Comparison of ENCODE assay signal across 1 cellular context in the genomic region with DNA sequence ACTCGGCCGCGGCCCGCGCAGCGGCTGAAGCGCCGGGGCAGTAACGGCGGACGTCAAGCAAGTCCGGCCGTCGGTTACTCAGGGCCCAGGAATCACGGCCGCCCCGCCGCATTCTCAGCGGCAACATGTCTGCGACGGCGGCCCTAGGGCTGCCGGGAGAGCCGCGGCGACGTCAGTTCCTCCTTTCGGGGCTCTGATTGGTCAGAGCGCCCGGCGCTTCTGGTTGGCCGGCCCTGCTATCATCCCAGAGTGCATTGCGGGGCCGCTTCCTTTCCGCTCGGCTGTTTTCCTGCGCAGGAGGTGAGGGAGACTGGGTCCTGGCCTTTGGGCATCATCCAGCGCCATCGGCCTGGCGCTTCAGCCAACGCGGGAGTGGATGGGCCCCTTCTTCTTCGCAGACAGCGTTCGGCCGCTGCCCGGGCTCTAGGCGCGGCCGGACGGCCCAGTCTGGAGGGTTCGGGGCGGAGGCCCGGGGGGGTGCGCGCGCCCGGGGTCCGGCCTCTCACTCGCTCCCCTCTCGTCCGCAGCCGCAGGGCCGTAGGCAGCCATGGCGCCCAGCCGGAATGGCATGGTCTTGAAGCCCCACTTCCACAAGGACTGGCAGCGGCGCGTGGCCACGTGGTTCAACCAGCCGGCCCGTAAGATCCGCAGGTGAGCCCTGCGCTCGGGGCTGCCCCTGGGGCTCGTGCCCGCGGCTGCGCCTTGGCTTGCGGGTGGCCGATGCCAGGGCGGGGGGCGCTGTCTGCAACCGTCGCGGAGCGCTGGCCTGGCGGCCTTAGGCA.
A peak's percentile ranks its signal among the peaks of the same experiment; 100 is the strongest.
TF ChIP-seq lines count a peak whose summit lies in the region.

Gene RPL13, plus strand, starts transcription at position 270 of the 782 bp plus-strand sequence. Its CDS starts 278 bp downstream, at position 548.

TF ChIP-seq in K562, 482 proteins besides CTCF, POLR2A, EP300 and RAD21 (continued from another document and continues in another):
- peak; percentile 83 to 86 for TF ChIP-seq NRF1 (conservative IDR thresholded peaks at IDR 0.05 in 1 of 2, IDR thresholded peaks at IDR 0.05 in 1 of 2)
- TF ChIP-seq GATAD2A (IDR thresholded peaks at IDR 0.05), result no peak
- TF ChIP-seq KAT2B (IDR thresholded peaks at IDR 0.05; ENCODE audit: low read depth, low read length), result peak; percentile 75
- TF ChIP-seq SMARCA5 (IDR thresholded peaks at IDR 0.05), result no peak
- TF ChIP-seq, protein P1, sequence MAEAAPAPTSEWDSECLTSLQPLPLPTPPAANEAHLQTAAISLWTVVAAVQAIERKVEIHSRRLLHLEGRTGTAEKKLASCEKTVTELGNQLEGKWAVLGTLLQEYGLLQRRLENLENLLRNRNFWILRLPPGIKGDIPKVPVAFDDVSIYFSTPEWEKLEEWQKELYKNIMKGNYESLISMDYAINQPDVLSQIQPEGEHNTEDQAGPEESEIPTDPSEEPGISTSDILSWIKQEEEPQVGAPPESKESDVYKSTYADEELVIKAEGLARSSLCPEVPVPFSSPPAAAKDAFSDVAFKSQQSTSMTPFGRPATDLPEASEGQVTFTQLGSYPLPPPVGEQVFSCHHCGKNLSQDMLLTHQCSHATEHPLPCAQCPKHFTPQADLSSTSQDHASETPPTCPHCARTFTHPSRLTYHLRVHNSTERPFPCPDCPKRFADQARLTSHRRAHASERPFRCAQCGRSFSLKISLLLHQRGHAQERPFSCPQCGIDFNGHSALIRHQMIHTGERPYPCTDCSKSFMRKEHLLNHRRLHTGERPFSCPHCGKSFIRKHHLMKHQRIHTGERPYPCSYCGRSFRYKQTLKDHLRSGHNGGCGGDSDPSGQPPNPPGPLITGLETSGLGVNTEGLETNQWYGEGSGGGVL (CRISPR knock-in tag; IDR thresholded peaks at IDR 0.05), result no peak
- TF ChIP-seq NR3C1 (CRISPR knock-in tag; IDR thresholded peaks at IDR 0.05), result no peak; the same call in 1 of the 2 replicates
- no peak for TF ChIP-seq ZNF217 (CRISPR knock-in tag; IDR thresholded peaks at IDR 0.05)
- no peak for TF ChIP-seq NR1H2 (CRISPR knock-in tag; IDR thresholded peaks at IDR 0.05)
- TF ChIP-seq, protein P2, sequence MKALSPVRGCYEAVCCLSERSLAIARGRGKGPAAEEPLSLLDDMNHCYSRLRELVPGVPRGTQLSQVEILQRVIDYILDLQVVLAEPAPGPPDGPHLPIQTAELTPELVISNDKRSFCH (CRISPR knock-in tag; IDR thresholded peaks at IDR 0.05), result no peak
- TF ChIP-seq, protein P2 (tag; IDR thresholded peaks at IDR 0.05), result no peak
- TF ChIP-seq NR2F6 (CRISPR knock-in tag; IDR thresholded peaks at IDR 0.05), result no peak; the same call in 1 of the 2 replicates
- TF ChIP-seq, protein P3, sequence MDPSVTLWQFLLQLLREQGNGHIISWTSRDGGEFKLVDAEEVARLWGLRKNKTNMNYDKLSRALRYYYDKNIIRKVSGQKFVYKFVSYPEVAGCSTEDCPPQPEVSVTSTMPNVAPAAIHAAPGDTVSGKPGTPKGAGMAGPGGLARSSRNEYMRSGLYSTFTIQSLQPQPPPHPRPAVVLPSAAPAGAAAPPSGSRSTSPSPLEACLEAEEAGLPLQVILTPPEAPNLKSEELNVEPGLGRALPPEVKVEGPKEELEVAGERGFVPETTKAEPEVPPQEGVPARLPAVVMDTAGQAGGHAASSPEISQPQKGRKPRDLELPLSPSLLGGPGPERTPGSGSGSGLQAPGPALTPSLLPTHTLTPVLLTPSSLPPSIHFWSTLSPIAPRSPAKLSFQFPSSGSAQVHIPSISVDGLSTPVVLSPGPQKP (CRISPR knock-in tag; IDR thresholded peaks at IDR 0.05), result no peak
- TF ChIP-seq CCNT2 (IDR thresholded peaks at IDR 0.05; ENCODE audit: borderline replicate concordance, extremely low read depth, insufficient read length, low read depth, low read length), result peak; percentile 85
- no peak for TF ChIP-seq ZNF609 (CRISPR knock-in tag; IDR thresholded peaks at IDR 0.05; ENCODE audit: borderline replicate concordance)
- TF ChIP-seq BACH1 (tag; IDR thresholded peaks at IDR 0.05), result peak; percentile 20; the same call in 1 of the 2 replicates
- no peak for TF ChIP-seq KHSRP (IDR thresholded peaks at IDR 0.05)
- no peak for TF ChIP-seq HDAC2 (IDR thresholded peaks at IDR 0.05)
- no peak for TF ChIP-seq ZNF197 (CRISPR knock-in tag; IDR thresholded peaks at IDR 0.05; ENCODE audit: low read depth)
- TF ChIP-seq, protein P4, sequence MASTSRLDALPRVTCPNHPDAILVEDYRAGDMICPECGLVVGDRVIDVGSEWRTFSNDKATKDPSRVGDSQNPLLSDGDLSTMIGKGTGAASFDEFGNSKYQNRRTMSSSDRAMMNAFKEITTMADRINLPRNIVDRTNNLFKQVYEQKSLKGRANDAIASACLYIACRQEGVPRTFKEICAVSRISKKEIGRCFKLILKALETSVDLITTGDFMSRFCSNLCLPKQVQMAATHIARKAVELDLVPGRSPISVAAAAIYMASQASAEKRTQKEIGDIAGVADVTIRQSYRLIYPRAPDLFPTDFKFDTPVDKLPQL (IDR thresholded peaks at IDR 0.05; ENCODE audit: extremely low read depth, insufficient read length), result peak; percentile 81
- TF ChIP-seq HIVEP1 (CRISPR knock-in tag; IDR thresholded peaks at IDR 0.05), result no peak
- TF ChIP-seq NFIC (IDR thresholded peaks at IDR 0.05), result peak; percentile 72
- TF ChIP-seq ARID4B (CRISPR knock-in tag; IDR thresholded peaks at IDR 0.05), result peak; percentile 86
- TF ChIP-seq HNRNPL (IDR thresholded peaks at IDR 0.05; ENCODE audit: low read depth, low read length), result peak; percentile 60; the same call in 1 of the 2 replicates
- TF ChIP-seq THAP12 (CRISPR knock-in tag; IDR thresholded peaks at IDR 0.05), result peak; percentile 91
- TF ChIP-seq, protein P5, sequence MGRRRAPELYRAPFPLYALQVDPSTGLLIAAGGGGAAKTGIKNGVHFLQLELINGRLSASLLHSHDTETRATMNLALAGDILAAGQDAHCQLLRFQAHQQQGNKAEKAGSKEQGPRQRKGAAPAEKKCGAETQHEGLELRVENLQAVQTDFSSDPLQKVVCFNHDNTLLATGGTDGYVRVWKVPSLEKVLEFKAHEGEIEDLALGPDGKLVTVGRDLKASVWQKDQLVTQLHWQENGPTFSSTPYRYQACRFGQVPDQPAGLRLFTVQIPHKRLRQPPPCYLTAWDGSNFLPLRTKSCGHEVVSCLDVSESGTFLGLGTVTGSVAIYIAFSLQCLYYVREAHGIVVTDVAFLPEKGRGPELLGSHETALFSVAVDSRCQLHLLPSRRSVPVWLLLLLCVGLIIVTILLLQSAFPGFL (CRISPR knock-in tag; IDR thresholded peaks at IDR 0.05), result no peak
- TF ChIP-seq IRF1 (CRISPR knock-in tag; IDR thresholded peaks at IDR 0.05; ENCODE audit: borderline replicate concordance), result peak; percentile 9; the same call in 1 of the 2 replicates
- peak; percentile 99 for TF ChIP-seq RBBP5 (IDR thresholded peaks at IDR 0.05; ENCODE audit: borderline replicate concordance, insufficient read depth, low read length, poor library complexity, severe bottlenecking)
- no peak for TF ChIP-seq TEAD4 (IDR thresholded peaks at IDR 0.05; ENCODE audit: low read length)
- TF ChIP-seq TEAD4 (CRISPR knock-in tag; IDR thresholded peaks at IDR 0.05; ENCODE audit: borderline replicate concordance), result no peak
- TF ChIP-seq ZNF644 (tag; IDR thresholded peaks at IDR 0.05; ENCODE audit: low read depth), result 0 out of 2 replicates have a peak, but pooled peaks have one; percentile 25
- TF ChIP-seq HDAC1 (IDR thresholded peaks at IDR 0.05), result peak in 1 of 2 experiments; percentile 62; a peak in 2 of 4 replicates
- TF ChIP-seq KLF10 (CRISPR knock-in tag; IDR thresholded peaks at IDR 0.05), result no peak
- no peak for TF ChIP-seq CREBBP (IDR thresholded peaks at IDR 0.05; ENCODE audit: low read depth, low read length)
